13 cellular contexts compared by ENCODE assay signal in genomic region chr4:74886490-74886889, GRCh38. TPM values are rescaled to one million over a fixed set of nuclear protein-coding genes. Genes with fewer than 3 reads are reported as not detected.
DNase-seq lines count a peak whose midpoint lies in the region; ATAC-seq, FAIRE-seq and TF ChIP-seq lines count a peak whose summit lies in the region.
"Had no signal": no experiment of that assay in that cellular context is flagged by ENCODE, and none has a peak within 500 bp of the region (broad histone marks: within the 10 kb centered on the region; RNA-seq: fewer than 3 reads in every experiment).

No MANE protein-coding gene starts in this region.

- peak overlapping the region; percentile 52; the same call in 1 of the 2 replicates for H2AFZ ChIP-seq in SK-N-SH (ENCODE audit: low read depth)

- H3K27me3 ChIP-seq in SK-N-SH (ENCODE audit: insufficient read depth) (no peaks in the 10 kb centered on the region), small intestine (ENCODE audit: control insufficient read depth in 2 of 2, insufficient read depth in 2 of 2, low read length in 2 of 2) (peaks cover 0 to 2% of the 10 kb centered on the region in 2 donors), body of pancreas (no peaks in the 10 kb centered on the region)
- H3K27me3 ChIP-seq: breast epithelium, spleen had no signal

- H3K9ac ChIP-seq in SK-N-SH, result no peak overlapping the region

- CTCF ChIA-PET in SK-N-SH (lab: Yijun Ruan, JAX), result interaction anchor here (2.0 kb wide), 1 partner anchor 11 kb away, joined by 8 read pairs; no protein-coding TSS in a partner anchor

- H3K4me1 ChIP-seq in SK-N-SH (ENCODE audit: control insufficient read depth in 1 of 2, insufficient read depth in 2 of 2, low read depth in 1 of 2, low read length in 1 of 2) (peaks cover 0 to 4% of the 10 kb centered on the region in 2 experiments; a peak in 1 of 4 replicates), small intestine (ENCODE audit: control insufficient read depth in 2 of 2, insufficient read depth in 1 of 2, low read depth in 1 of 2, low read length in 1 of 2) (no peaks in the 10 kb centered on the region), body of pancreas (no peaks in the 10 kb centered on the region)
- H3K4me1 ChIP-seq: breast epithelium, spleen had no signal

- no peak overlapping the region for H3K4me2 ChIP-seq in SK-N-SH

- H3K27ac ChIP-seq in SK-N-SH (ENCODE audit: low read depth in 2 of 2, low read length in 1 of 2) (peak overlapping the region in 1 of 2 experiments; percentile 19; a peak in 2 of 4 replicates), small intestine (ENCODE audit: low read depth in 1 of 2, low read length in 1 of 2) (no peak overlapping the region), body of pancreas (no peak overlapping the region)
- H3K27ac ChIP-seq: breast epithelium, SK-N-MC, spleen had no signal

- no peaks in the 10 kb centered on the region for H3K79me2 ChIP-seq in SK-N-SH (ENCODE audit: insufficient read depth)

- H3K36me3 ChIP-seq in SK-N-SH (replicated peaks in 1 of 2; ENCODE audit: control insufficient read depth in 1 of 2, insufficient read depth in 2 of 2, low read length in 1 of 2) (no peaks in the 10 kb centered on the region), small intestine (ENCODE audit: control insufficient read depth in 2 of 2, insufficient read depth in 2 of 2, low read length in 2 of 2) (no peaks in the 10 kb centered on the region), body of pancreas (replicated peaks in 1 of 2; ENCODE audit: insufficient read depth in 1 of 2, low read depth in 2 of 2) (no peaks in the 10 kb centered on the region)
- H3K36me3 ChIP-seq: breast epithelium, spleen had no signal

- POLR2A ChIA-PET in SK-N-SH (lab: Yijun Ruan, JAX), result no interaction called here

- H3K4me3 ChIP-seq in SK-N-SH (ENCODE audit: low read depth in 2 of 2, low read length in 1 of 2), result no peak overlapping the region
- no peak overlapping the region for H3K4me3 ChIP-seq in fibroblast of mammary gland (ENCODE audit: control insufficient read depth, low read depth, low read length)
- H3K4me3 ChIP-seq in small intestine (ENCODE audit: low read depth in 1 of 2, low read length in 2 of 2), result no peak overlapping the region
- no peak overlapping the region for H3K4me3 ChIP-seq in body of pancreas
- H3K4me3 ChIP-seq: breast epithelium, SK-N-MC, spleen had no signal

- no peak for TF ChIP-seq POLR2A in body of pancreas (IDR thresholded peaks at IDR 0.05)

- peaks cover 5% of the 10 kb centered on the region; the same call in 1 of the 2 replicates for H3K9me3 ChIP-seq in SK-N-SH
- H3K9me3 ChIP-seq in small intestine (ENCODE audit: control insufficient read depth, low read depth), result no peaks in the 10 kb centered on the region
- H3K9me3 ChIP-seq in body of pancreas, result no peaks in the 10 kb centered on the region
- H3K9me3 ChIP-seq: breast epithelium, spleen had no signal

- WGBS in SK-N-SH (ENCODE audit: low lambda C conversion rate), result 9% methylated on average over 4 of the region's 4 CpGs
- 88 to 94% (median 92%) methylated on average over 4 of the region's 4 CpGs for WGBS in small intestine, 3 donors
- 78 to 96% methylated on average over 4 of the region's 4 CpGs for WGBS in body of pancreas, 2 donors

- TF ChIP-seq RAD21 in SK-N-SH (IDR thresholded peaks at IDR 0.05; ENCODE audit: low read length), result no peak

- intact Hi-C loops in body of pancreas (cut with DNase I), result no loop called here

- H4K20me1 ChIP-seq in SK-N-SH (ENCODE audit: insufficient read depth), result no peaks in the 10 kb centered on the region

- H3K9me2 ChIP-seq in SK-N-SH, result no peaks in the 10 kb centered on the region

- FAIRE-seq in small intestine (lab: Jason Lieb, UNC), result no peak

- H3F3A ChIP-seq in SK-N-SH (replicated peaks; ENCODE audit: insufficient read depth), result no peaks in the 10 kb centered on the region

- DNase-seq in SK-N-SH, result no peak
- DNase-seq in NOMO-1 treated with dmso at 0.1 percent for 144 hours (lab: John Stamatoyannopoulos, UW; ENCODE audit: unreplicated experiment), result peak; percentile 88
- DNase-seq in fibroblast of mammary gland (ENCODE audit: low read depth), result peak; percentile 74
- DNase-seq in small intestine, result no peak
- DNase-seq in NCI-H1436 (lab: John Stamatoyannopoulos, UW), result no peak
- no peak for DNase-seq in body of pancreas
- DNase-seq: NCI-H1048; spleen; stimulated activated naive CD4-positive, alpha-beta T cell had no signal

- TF ChIP-seq CTCF in SK-N-SH (IDR thresholded peaks at IDR 0.05) (no peak), fibroblast of mammary gland (conservative IDR thresholded peaks at IDR 0.05; ENCODE audit: control insufficient read depth, insufficient read depth, low read depth, low read length) (no peak), body of pancreas (IDR thresholded peaks at IDR 0.05) (no peak)

- ATAC-seq in SK-N-SH treated with all-trans-retinoic acid at 6 μM for 48 hours, result no peak
- ATAC-seq in GM21528 (IDR thresholded peaks at IDR 0.05; ENCODE audit: low FRiP score, unreplicated experiment), result no peak
- ATAC-seq in body of pancreas, result no peak

- TF ChIP-seq EP300 in SK-N-SH (IDR thresholded peaks at IDR 0.05; ENCODE audit: borderline replicate concordance in 1 of 2, low read depth in 1 of 2, low read length in 1 of 2), result no peak

TF ChIP-seq in SK-N-SH, 30 proteins besides CTCF, POLR2A, EP300 and RAD21:
- TF ChIP-seq GATA2 (CRISPR knock-in tag; IDR thresholded peaks at IDR 0.05) (no peak), RCOR1 (IDR thresholded peaks at IDR 0.05; ENCODE audit: low read length) (no peak), YY1 (IDR thresholded peaks at IDR 0.05; ENCODE audit: low read depth) (no peak), TEAD4 (IDR thresholded peaks at IDR 0.05; ENCODE audit: borderline replicate concordance, insufficient read depth) (no peak), IRF3 (IDR thresholded peaks at IDR 0.05; ENCODE audit: low read depth, low read length) (no peak), NRF1 (IDR thresholded peaks at IDR 0.05; ENCODE audit: low read depth, low read length) (no peak), TCF12 (IDR thresholded peaks at IDR 0.05) (no peak)

TF ChIP-seq in SK-N-SH treated with all-trans-retinoic acid at 6 μM for 48 hours, 23 proteins besides CTCF, POLR2A, EP300 and RAD21:
- no peak for TF ChIP-seq ZNF70 (CRISPR knock-in tag; IDR thresholded peaks at IDR 0.05)
- TF ChIP-seq, protein P1, sequence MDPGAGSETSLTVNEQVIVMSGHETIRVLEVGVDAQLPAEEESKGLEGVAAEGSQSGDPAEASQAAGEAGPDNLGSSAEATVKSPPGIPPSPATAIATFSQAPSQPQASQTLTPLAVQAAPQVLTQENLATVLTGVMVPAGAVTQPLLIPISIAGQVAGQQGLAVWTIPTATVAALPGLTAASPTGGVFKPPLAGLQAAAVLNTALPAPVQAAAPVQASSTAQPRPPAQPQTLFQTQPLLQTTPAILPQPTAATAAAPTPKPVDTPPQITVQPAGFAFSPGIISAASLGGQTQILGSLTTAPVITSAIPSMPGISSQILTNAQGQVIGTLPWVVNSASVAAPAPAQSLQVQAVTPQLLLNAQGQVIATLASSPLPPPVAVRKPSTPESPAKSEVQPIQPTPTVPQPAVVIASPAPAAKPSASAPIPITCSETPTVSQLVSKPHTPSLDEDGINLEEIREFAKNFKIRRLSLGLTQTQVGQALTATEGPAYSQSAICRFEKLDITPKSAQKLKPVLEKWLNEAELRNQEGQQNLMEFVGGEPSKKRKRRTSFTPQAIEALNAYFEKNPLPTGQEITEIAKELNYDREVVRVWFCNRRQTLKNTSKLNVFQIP (CRISPR knock-in tag; IDR thresholded peaks at IDR 0.05; ENCODE audit: borderline replicate concordance, low read depth), result no peak
- TF ChIP-seq ZNF565 (CRISPR knock-in tag; conservative IDR thresholded peaks at IDR 0.05; ENCODE audit: low read depth), result no peak
- no peak for TF ChIP-seq SNAI2 (CRISPR knock-in tag; IDR thresholded peaks at IDR 0.05)
- TF ChIP-seq ZFP30 (CRISPR knock-in tag; IDR thresholded peaks at IDR 0.05), result no peak
- TF ChIP-seq PPARA (CRISPR knock-in tag; IDR thresholded peaks at IDR 0.05; ENCODE audit: borderline replicate concordance), result no peak
- TF ChIP-seq ZC3H10 (CRISPR knock-in tag; IDR thresholded peaks at IDR 0.05), result no peak
- TF ChIP-seq CSDC2 (CRISPR knock-in tag; IDR thresholded peaks at IDR 0.05), result no peak
- TF ChIP-seq ARNTL (CRISPR knock-in tag; IDR thresholded peaks at IDR 0.05; ENCODE audit: borderline replicate concordance, low read depth), result no peak
- TF ChIP-seq ZFP3 (CRISPR knock-in tag; IDR thresholded peaks at IDR 0.05), result no peak
- TF ChIP-seq ZNF8 (CRISPR knock-in tag; IDR thresholded peaks at IDR 0.05), result no peak

RNA-seq across cellular contexts. Expression of gene PARM1, which starts 46.4 kb away (rescaled TPM):
- not detected in 2 replicates for polyA plus RNA-seq in SK-N-SH (2012; rRNA removed)
- under 0.01 TPM in 1 of 2 replicates, not detected in the other for polyA plus RNA-seq in SK-N-SH (2012; cell fraction: cytosol; rRNA removed)
- 0.02 TPM in 2 replicates for polyA plus RNA-seq in SK-N-SH (2012; cell fraction: nucleus; rRNA removed)
- 10 to 100 TPM in 1 of 3 donors, 1 to 10 TPM in 1, under 1 TPM in 1; under 0.01 to 13.4 (median 1.4) TPM for polyA plus RNA-seq in small intestine
- total RNA-seq in body of pancreas, result 10 to 100 TPM; 21.0 to 28.7 TPM

Comparison
In these comparisons a context has a peak if more than half of its experiments do, and no peak if none do; other contexts are left out.
1. DNase-seq: peak in NOMO-1 treated with dmso at 0.1 percent for 144 hours (single experiment) and fibroblast of mammary gland (single experiment); none in SK-N-SH (single experiment), small intestine (single experiment), NCI-H1436 (single experiment) and body of pancreas (0 of 4).